Comparison of ENCODE assay signal across 2 cellular contexts in the genomic region with DNA sequence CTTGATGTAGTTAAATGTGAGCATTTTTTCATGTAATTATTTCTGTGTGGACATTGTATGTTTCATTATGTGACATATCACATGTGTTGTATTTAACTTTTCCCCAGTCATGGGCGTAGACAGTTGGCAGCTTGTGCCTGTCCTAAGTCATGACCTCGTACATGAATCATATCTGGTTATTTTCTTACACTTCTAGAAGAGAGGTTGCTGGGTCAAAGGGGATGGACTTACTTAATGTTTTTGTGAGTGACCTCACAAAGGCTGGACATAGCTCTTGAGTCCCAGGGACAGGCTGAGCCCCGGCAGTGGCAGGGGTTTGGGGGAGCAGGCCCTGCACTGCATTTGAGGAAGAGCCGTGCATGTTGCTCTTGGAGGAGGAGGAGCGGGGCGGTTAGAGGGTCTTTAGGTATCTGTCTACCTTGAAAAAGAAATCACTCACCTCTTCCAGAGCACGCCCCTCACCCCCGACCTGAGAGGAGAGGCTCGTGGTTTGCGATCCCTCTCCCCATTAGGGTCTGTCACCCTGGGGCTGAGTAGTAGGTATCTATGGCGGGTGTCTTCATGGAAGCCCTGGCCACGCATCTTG.
TF ChIP-seq lines count a peak whose summit lies in the region.

No MANE protein-coding gene starts in this region.

TF ChIP-seq in HEK293, 187 proteins besides CTCF, POLR2A, EP300 and RAD21:
- TF ChIP-seq ZFP41 (tag by site-specific recombination; IDR thresholded peaks at IDR 0.05; ENCODE audit: borderline replicate concordance) (no peak), ZNF629 (tag by site-specific recombination; IDR thresholded peaks at IDR 0.05) (peak; percentile 18; the same call in 1 of the 2 replicates)

TF ChIP-seq in K562, 482 proteins besides CTCF, POLR2A, EP300 and RAD21 (continued from another document):
- no peak for TF ChIP-seq GABPB1 (CRISPR knock-in tag; IDR thresholded peaks at IDR 0.05)
- no peak for TF ChIP-seq ZNF507 (tag; conservative IDR thresholded peaks at IDR 0.05)
- no peak for TF ChIP-seq SMARCA4 (IDR thresholded peaks at IDR 0.05)
- no peak for TF ChIP-seq ZNF175 (CRISPR knock-in tag; IDR thresholded peaks at IDR 0.05; ENCODE audit: low read depth)
- TF ChIP-seq IFI16 (CRISPR knock-in tag; IDR thresholded peaks at IDR 0.05): no peak
- TF ChIP-seq SMARCB1 (IDR thresholded peaks at IDR 0.05; ENCODE audit: insufficient read length, low read depth): no peak
- TF ChIP-seq ZNF239 (CRISPR knock-in tag; IDR thresholded peaks at IDR 0.05): no peak
- no peak for TF ChIP-seq TRIM24 (IDR thresholded peaks at IDR 0.05)
- TF ChIP-seq, protein P1, sequence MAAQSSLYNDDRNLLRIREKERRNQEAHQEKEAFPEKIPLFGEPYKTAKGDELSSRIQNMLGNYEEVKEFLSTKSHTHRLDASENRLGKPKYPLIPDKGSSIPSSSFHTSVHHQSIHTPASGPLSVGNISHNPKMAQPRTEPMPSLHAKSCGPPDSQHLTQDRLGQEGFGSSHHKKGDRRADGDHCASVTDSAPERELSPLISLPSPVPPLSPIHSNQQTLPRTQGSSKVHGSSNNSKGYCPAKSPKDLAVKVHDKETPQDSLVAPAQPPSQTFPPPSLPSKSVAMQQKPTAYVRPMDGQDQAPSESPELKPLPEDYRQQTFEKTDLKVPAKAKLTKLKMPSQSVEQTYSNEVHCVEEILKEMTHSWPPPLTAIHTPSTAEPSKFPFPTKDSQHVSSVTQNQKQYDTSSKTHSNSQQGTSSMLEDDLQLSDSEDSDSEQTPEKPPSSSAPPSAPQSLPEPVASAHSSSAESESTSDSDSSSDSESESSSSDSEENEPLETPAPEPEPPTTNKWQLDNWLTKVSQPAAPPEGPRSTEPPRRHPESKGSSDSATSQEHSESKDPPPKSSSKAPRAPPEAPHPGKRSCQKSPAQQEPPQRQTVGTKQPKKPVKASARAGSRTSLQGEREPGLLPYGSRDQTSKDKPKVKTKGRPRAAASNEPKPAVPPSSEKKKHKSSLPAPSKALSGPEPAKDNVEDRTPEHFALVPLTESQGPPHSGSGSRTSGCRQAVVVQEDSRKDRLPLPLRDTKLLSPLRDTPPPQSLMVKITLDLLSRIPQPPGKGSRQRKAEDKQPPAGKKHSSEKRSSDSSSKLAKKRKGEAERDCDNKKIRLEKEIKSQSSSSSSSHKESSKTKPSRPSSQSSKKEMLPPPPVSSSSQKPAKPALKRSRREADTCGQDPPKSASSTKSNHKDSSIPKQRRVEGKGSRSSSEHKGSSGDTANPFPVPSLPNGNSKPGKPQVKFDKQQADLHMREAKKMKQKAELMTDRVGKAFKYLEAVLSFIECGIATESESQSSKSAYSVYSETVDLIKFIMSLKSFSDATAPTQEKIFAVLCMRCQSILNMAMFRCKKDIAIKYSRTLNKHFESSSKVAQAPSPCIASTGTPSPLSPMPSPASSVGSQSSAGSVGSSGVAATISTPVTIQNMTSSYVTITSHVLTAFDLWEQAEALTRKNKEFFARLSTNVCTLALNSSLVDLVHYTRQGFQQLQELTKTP (IDR thresholded peaks at IDR 0.05; ENCODE audit: low read depth in 1 of 2, partially characterized antibody in 2 of 2): no peak
- no peak for TF ChIP-seq STAT5B (CRISPR knock-in tag; IDR thresholded peaks at IDR 0.05)
- TF ChIP-seq, protein P2, sequence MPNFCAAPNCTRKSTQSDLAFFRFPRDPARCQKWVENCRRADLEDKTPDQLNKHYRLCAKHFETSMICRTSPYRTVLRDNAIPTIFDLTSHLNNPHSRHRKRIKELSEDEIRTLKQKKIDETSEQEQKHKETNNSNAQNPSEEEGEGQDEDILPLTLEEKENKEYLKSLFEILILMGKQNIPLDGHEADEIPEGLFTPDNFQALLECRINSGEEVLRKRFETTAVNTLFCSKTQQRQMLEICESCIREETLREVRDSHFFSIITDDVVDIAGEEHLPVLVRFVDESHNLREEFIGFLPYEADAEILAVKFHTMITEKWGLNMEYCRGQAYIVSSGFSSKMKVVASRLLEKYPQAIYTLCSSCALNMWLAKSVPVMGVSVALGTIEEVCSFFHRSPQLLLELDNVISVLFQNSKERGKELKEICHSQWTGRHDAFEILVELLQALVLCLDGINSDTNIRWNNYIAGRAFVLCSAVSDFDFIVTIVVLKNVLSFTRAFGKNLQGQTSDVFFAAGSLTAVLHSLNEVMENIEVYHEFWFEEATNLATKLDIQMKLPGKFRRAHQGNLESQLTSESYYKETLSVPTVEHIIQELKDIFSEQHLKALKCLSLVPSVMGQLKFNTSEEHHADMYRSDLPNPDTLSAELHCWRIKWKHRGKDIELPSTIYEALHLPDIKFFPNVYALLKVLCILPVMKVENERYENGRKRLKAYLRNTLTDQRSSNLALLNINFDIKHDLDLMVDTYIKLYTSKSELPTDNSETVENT (CRISPR knock-in tag; IDR thresholded peaks at IDR 0.05): no peak
